11 cellular contexts compared by ENCODE assay signal in the genomic region with DNA sequence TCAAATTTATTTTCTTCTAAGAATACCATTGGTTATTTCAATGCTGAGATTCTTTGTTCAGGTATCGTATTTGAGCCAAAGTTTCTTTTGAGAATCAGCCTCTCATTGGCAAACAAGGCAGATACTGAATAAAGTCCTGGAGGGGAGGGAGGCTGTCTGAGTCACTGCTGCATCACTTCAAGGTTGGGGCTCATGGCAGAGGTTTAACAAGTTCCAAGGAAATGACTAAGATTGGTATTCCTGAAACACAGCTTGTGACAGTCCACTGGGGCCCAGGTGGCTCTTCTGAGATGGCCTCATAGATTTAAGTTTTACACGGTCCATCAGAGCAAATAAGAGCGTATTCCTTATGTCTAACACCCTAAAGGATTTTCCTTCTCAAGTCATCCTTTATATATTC.
DNase-seq lines count a peak whose midpoint lies in the region; ATAC-seq and TF ChIP-seq lines count a peak whose summit lies in the region.
"Had no signal": no experiment of that assay in that cellular context is flagged by ENCODE, and none has a peak within 500 bp of the region (broad histone marks: within the 10 kb centered on the region; RNA-seq: fewer than 3 reads in every experiment).

No MANE protein-coding gene starts in this region.

- no peak overlapping the region for H3K4me3 ChIP-seq in astrocyte of the cerebellum (ENCODE audit: low read depth, low read length)

- H3K4me3 Mint-ChIP-seq in stimulated activated memory B cell treated with anti-CD40 and anti-IgM and Interleukin-4, amounts not matched to agents 10 μg/mL and 1 μg/mL and 100 μg/mL, for 72 hours = no peak overlapping the region
- H3K4me3 Mint-ChIP-seq: activated naive CD8-positive, alpha-beta T cell; memory B cell had no signal

- in situ Hi-C loops in astrocyte of the cerebellum (cut with HindIII; ENCODE audit: low sequenced_read_pairs) = no loop called here

- peak; percentile 8 for DNase-seq in AG09319 (ENCODE audit: extremely low read depth, low read depth)
- peak; percentile 58 for DNase-seq in LHCN-M2 (ENCODE audit: low read depth)
- peak; percentile 35 for DNase-seq in astrocyte of the cerebellum (ENCODE audit: low read depth)
- peak; percentile 30 for DNase-seq in iPS-NIHi7 (ENCODE audit: extremely low spot score)
- DNase-seq: NCI-H1436 treated with DMSO at 0.1 percent for 48 hours had no signal

- no peak overlapping the region for H3K27ac Mint-ChIP-seq in stimulated activated memory B cell treated with anti-CD40 and anti-IgM and Interleukin-4, amounts not matched to agents 10 μg/mL and 1 μg/mL and 100 μg/mL, for 72 hours
- H3K27ac Mint-ChIP-seq: activated naive CD8-positive, alpha-beta T cell; memory B cell had no signal

- no peaks in the 10 kb centered on the region for H3K9me3 Mint-ChIP-seq in stimulated activated memory B cell treated with anti-CD40 and anti-IgM and Interleukin-4, amounts not matched to agents 10 μg/mL and 1 μg/mL and 100 μg/mL, for 72 hours
- H3K9me3 Mint-ChIP-seq: memory B cell had no signal

- no peaks in the 10 kb centered on the region for H3K27me3 Mint-ChIP-seq in stimulated activated memory B cell treated with anti-CD40 and anti-IgM and Interleukin-4, amounts not matched to agents 10 μg/mL and 1 μg/mL and 100 μg/mL, for 72 hours
- H3K27me3 Mint-ChIP-seq: activated naive CD8-positive, alpha-beta T cell; memory B cell had no signal

- no peaks in the 10 kb centered on the region for H3K4me1 Mint-ChIP-seq in stimulated activated memory B cell treated with anti-CD40 and anti-IgM and Interleukin-4, amounts not matched to agents 10 μg/mL and 1 μg/mL and 100 μg/mL, for 72 hours
- H3K4me1 Mint-ChIP-seq: memory B cell had no signal

- ATAC-seq in HG02981 (IDR thresholded peaks at IDR 0.05; ENCODE audit: unreplicated experiment) = no peak
- no peak for ATAC-seq in GM18907 (IDR thresholded peaks at IDR 0.05; ENCODE audit: unreplicated experiment)
- no peak for ATAC-seq in stimulated activated memory B cell treated with anti-CD40 and anti-IgM and Interleukin-4, amounts not matched to agents 10 μg/mL and 1 μg/mL and 100 μg/mL, for 72 hours
- ATAC-seq in GM18909 (IDR thresholded peaks at IDR 0.05; ENCODE audit: poor library complexity, unreplicated experiment) = no peak

- no peaks in the 10 kb centered on the region for H3K36me3 Mint-ChIP-seq in stimulated activated memory B cell treated with anti-CD40 and anti-IgM and Interleukin-4, amounts not matched to agents 10 μg/mL and 1 μg/mL and 100 μg/mL, for 72 hours
- H3K36me3 Mint-ChIP-seq: activated naive CD8-positive, alpha-beta T cell; memory B cell had no signal

- no peak for TF ChIP-seq CTCF in AG09319 (IDR thresholded peaks at IDR 0.05; ENCODE audit: low read depth, low read length)
- TF ChIP-seq CTCF in astrocyte of the cerebellum (IDR thresholded peaks at IDR 0.05; ENCODE audit: low read depth, low read length, missing control alignments) = no peak

Comparison
In these comparisons a context has a peak if more than half of its experiments do, and no peak if none do; other contexts are left out.
1. DNase-seq: peak in every context shown above with its lines; median percentile 58 in LHCN-M2; 35 in astrocyte of the cerebellum; 30 in iPS-NIHi7; 8 in AG09319.